In the genomic region with DNA sequence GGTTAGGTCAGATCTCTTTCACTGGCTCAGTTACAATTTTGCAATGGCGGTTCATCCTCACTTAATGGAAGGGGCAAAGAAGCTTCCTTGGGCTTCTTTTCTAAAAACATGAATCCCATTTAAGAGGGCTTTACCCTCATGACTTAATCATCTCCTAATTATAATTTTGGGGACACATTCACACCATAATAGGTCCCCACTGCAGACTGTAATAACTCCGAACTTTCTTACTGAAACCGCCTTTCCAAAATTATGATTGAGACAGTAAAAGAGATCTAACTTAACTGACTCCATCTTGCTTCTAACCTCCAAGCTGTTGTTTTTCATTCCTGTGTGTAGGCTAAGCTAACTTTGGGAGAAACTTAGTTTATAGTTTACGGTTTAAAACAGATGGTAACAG, we compare ENCODE assay signal across 24 cellular contexts.
"Had no signal": no experiment of that assay in that cellular context is flagged by ENCODE, and none has a peak within 500 bp of the region (broad histone marks: within the 10 kb centered on the region; RNA-seq: fewer than 3 reads in every experiment).

No MANE protein-coding gene starts in this region.

- H3K36me3 ChIP-seq: SJCRH30 had no signal

- H3K4me3 Mint-ChIP-seq: activated naive CD8-positive, alpha-beta T cell treated with anti-CD3 and anti-CD28 coated beads, Interleukin-2, amount 50 U/mL, for 24 hours; activated T-cell treated with anti-CD3 and anti-CD28 coated beads, Interleukin-2, amount 50 U/mL, for 4 hours; WTC11 had no signal

- H3K4me3 ChIP-seq: SJCRH30 had no signal

- ATAC-seq: activated naive CD8-positive, alpha-beta T cell treated with anti-CD3 and anti-CD28 coated beads, Interleukin-2, amount 50 U/mL, for 24 hours; Panc1; SK-N-SH treated with all-trans-retinoic acid at 6 μM for 48 hours; WTC11 had no signal

- H3K27ac ChIP-seq: SJCRH30 had no signal

- H3K27me3 ChIP-seq: SJCRH30 had no signal

- H3K27me3 Mint-ChIP-seq: activated naive CD8-positive, alpha-beta T cell treated with anti-CD3 and anti-CD28 coated beads, Interleukin-2, amount 50 U/mL, for 24 hours had no signal

- H3K27ac Mint-ChIP-seq: activated naive CD4-positive, alpha-beta T cell treated with anti-CD3 and anti-CD28 coated beads, Interleukin-2, amount 50 U/mL, for 72 hours; activated naive CD8-positive, alpha-beta T cell treated with anti-CD3 and anti-CD28 coated beads, Interleukin-2, amount 50 U/mL, for 24 hours; WTC11 had no signal

- H3K9me3 Mint-ChIP-seq: activated naive CD8-positive, alpha-beta T cell treated with anti-CD3 and anti-CD28 coated beads, Interleukin-2, amount 50 U/mL, for 24 hours; activated T-cell treated with anti-CD3 and anti-CD28 coated beads, Interleukin-2, amount 50 U/mL, for 4 hours had no signal

- DNase-seq: activated CD4-positive, alpha-beta T cell treated with anti-CD3 and anti-CD28 coated beads, Interleukin-2, amount 50 U/mL, for 4 hours; activated CD4-positive, CD25-positive, alpha-beta regulatory T cell treated with anti-CD3 and anti-CD28 coated beads, Interleukin-2, amount 50 U/mL, for 72 hours; activated CD8-positive, alpha-beta memory T cell treated with anti-CD3 and anti-CD28 coated beads for 24 hours; activated T-cell treated with anti-CD3 and anti-CD28 coated beads, Interleukin-2, amount 50 U/mL, for 4 hours; amniotic stem cell; caudate nucleus; MM.1S; NCI-H1105; NCI-H1436; NCI-H1694 treated with DMSO at 0.1 percent for 48 hours; NCI-H2029 treated with DMSO at 0.1 percent for 48 hours; NCI-H345; NCI-H510A; NCI-H526 treated with DMSO at 0.1 percent for 48 hours; Right ventricle myocardium superior; RPMI8226; SJCRH30; SW 1271; T-helper 9 cell had no signal
